In the genomic region with DNA sequence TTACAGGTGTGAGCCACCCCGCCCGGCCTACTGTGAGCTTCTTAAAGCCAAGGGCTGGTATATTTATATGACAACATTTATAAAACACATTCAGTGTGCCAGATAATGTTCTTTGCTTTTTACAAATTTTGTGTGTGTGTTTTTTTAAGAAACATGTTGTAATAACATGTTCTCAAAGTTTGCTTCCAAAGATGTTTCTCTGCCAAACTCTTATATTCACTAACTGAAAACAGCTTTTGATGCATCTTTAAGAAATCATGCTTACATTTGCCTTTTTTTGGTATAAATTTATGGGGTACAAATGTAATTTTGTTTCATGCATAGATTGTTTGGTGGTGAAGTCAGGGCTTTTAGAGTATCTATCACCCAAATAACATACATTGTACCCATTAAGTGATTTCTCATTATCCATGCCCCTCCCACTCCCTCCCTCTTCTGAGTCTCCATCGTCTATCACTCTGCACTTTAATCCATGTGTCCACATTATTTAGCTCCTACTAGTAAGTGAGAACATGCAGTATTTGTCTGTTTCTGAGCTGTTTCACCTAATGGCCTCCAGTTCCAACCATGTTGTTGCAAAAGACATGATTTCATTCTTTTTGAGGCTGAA, we compare ENCODE assay signal across 16 cellular contexts. TPM values are rescaled to one million over a fixed set of nuclear protein-coding genes. Genes with fewer than 3 reads are reported as not detected.
"Had no signal": no experiment of that assay in that cellular context is flagged by ENCODE, and none has a peak within 500 bp of the region (broad histone marks: within the 10 kb centered on the region; RNA-seq: fewer than 3 reads in every experiment).

No MANE protein-coding gene starts in this region.

- H3K27me3 ChIP-seq: cardiac muscle cell, esophagus muscularis mucosa, transverse colon had no signal

- H3K36me3 ChIP-seq: cardiac muscle cell, esophagus muscularis mucosa, transverse colon had no signal

- ATAC-seq: left ventricle myocardium superior, sciatic nerve had no signal

- H3K4me3 ChIP-seq: cardiac muscle cell, esophagus muscularis mucosa, transverse colon had no signal

- DNase-seq: activated CD4-positive, alpha-beta T cell treated with anti-CD3 and anti-CD28 coated beads for 4 hours; activated naive CD4-positive, alpha-beta T cell treated with anti-CD3 and anti-CD28 coated beads for 36 hours; hippocampal formation; left ventricle myocardium superior; mesenchymal stem cell; stimulated activated CD4-positive, alpha-beta T cell treated with anti-CD3 and anti-CD28 coated beads, Interleukin-2, amount 100 ng/mL, for 24 hours; stimulated activated naive B cell treated with anti-CD40 and anti-IgM and Interleukin-4, amounts not matched to agents 10 μg/mL and 1 μg/mL and 100 μg/mL, for 72 hours; substantia nigra; transverse colon had no signal

RNA-seq across cellular contexts. Expression of a gene that starts 30.8 kb away (rescaled TPM):
- total RNA-seq: activated T-helper 1 cell treated with anti-CD3 and anti-CD28 coated beads, Interleukin-12 subunit alpha, Interleukin-12 subunit beta, Interleukin-2, Interleukin-4 antibody, amounts not matched to agents 30 ng/mL and 10 ng/mL and 1 ng/mL, durations not matched to agents 14 hours and 24 hours and 36 hours; cardiac muscle cell; esophagus muscularis mucosa; kidney epithelial cell; osteocyte; pulmonary artery endothelial cell; sciatic nerve had no signal
